ENCODE assay signal across 1 cellular context in genomic region chr3:14374444-14374883, GRCh38.
TF ChIP-seq lines count a peak whose summit lies in the region.

No MANE protein-coding gene starts in this region.

TF ChIP-seq in SK-N-SH, 30 proteins besides CTCF, POLR2A, EP300 and RAD21 (continued from another document):
- no peak for TF ChIP-seq REST (IDR thresholded peaks at IDR 0.05; ENCODE audit: low read depth, low read length)
- TF ChIP-seq TAF1 (IDR thresholded peaks at IDR 0.05; ENCODE audit: borderline replicate concordance, low read depth, low read length), result no peak
- no peak for TF ChIP-seq EZH2phosphoT487 (IDR thresholded peaks at IDR 0.05; ENCODE audit: borderline replicate concordance, low read depth)
- TF ChIP-seq FOSL2 (IDR thresholded peaks at IDR 0.05; ENCODE audit: borderline replicate concordance, low read depth), result no peak
